18 cellular contexts compared by ENCODE assay signal in the genomic region with DNA sequence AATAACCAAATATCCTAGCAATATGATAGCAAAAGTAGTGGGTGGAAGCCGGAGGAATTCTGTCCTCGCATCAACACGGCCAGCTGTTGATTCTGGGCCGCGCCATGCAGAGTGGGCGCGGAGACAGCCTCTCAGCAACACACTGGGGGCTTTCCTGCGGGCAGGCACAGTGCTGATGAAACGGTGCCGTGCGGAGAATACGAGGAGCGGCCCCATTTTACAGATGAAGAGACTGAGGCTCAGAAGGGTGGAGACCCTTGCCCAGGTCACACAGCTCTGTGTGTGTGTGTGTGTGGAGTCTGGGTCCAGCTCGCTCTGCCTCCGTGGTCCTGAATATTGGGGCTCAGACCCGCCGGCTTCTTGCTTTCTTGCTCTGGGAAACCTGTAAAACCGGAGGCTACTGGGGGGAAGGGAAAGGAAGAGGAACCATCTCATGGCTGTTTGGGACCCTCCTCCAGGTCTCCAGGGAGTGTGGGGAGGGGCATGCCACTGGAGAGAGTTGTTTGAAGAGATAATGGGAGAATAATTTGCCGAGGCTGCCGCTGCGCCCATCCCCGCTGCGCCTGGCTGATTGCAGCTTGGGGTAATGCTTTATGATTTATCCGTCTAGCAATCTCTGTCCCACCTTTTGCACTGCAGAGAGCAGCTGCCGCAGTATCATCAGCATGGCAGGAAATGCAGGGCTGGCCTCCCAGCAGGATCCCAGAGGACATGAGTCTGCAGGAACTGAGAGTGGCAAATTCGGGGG. TPM values are rescaled to one million over a fixed set of nuclear protein-coding genes. Genes with fewer than 3 reads are reported as not detected.
DNase-seq lines count a peak whose midpoint lies in the region; ATAC-seq and TF ChIP-seq lines count a peak whose summit lies in the region.
"Had no signal": no experiment of that assay in that cellular context is flagged by ENCODE, and none has a peak within 500 bp of the region (broad histone marks: within the 10 kb centered on the region; RNA-seq: fewer than 3 reads in every experiment).

No MANE protein-coding gene starts in this region.

- no peak overlapping the region for H3K9ac ChIP-seq in SK-N-SH

- H3K4me1 Mint-ChIP-seq in WTC11 = peaks cover 38% of the 10 kb centered on the region
- peaks cover 29% of the 10 kb centered on the region for H3K4me1 Mint-ChIP-seq in mesothelial cell of epicardium
- H3K4me1 Mint-ChIP-seq in type B pancreatic cell (ENCODE audit: unreplicated experiment) = peaks cover 24% of the 10 kb centered on the region
- H3K4me1 Mint-ChIP-seq: activated naive CD8-positive, alpha-beta T cell treated with anti-CD3 and anti-CD28 coated beads, Interleukin-2, amount 10 ng/mL, durations not matched to agents 7 days and 5 days; naive B cell had no signal

- no peaks in the 10 kb centered on the region for H3F3A ChIP-seq in SK-N-SH (replicated peaks; ENCODE audit: insufficient read depth)

- H3K27ac Mint-ChIP-seq in WTC11 (peak overlapping the region; percentile 91), mesothelial cell of epicardium (peak overlapping the region; percentile 93), type B pancreatic cell (peak overlapping the region; percentile 45)
- H3K27ac Mint-ChIP-seq: activated naive CD8-positive, alpha-beta T cell treated with anti-CD3 and anti-CD28 coated beads, Interleukin-2, amount 10 ng/mL, durations not matched to agents 7 days and 5 days; naive B cell had no signal

- DNase-seq in SK-N-SH (peak; percentile 87), WTC11 (ENCODE audit: low spot score) (no peak), mesothelial cell of epicardium (ENCODE audit: low spot score in 2 of 2, unreplicated experiment in 2 of 2) (no peak), type B pancreatic cell (ENCODE audit: extremely low spot score, unreplicated experiment) (no peak), ecto neural progenitor cell (ENCODE audit: low spot score) (no peak), middle frontal gyrus (ENCODE audit: extremely low spot score, low spot score) (no peak), NCI-H2196 (lab: John Stamatoyannopoulos, UW; ENCODE audit: unreplicated experiment) (no peak)
- DNase-seq: activated CD8-positive, alpha-beta memory T cell treated with anti-CD3 and anti-CD28 coated beads, Interleukin-2, amount 50 U/mL, for 4 hours; activated naive CD8-positive, alpha-beta T cell treated with anti-CD3 and anti-CD28 coated beads, Interleukin-2, amount 10 ng/mL, durations not matched to agents 7 days and 5 days; cortex of kidney; naive B cell; NCI-H524 treated with DMSO at 0.1 percent for 48 hours; SHP77 treated with DMSO at 0.1 percent for 48 hours; spleen had no signal

- H3K36me3 Mint-ChIP-seq in WTC11 (no peaks in the 10 kb centered on the region), mesothelial cell of epicardium (no peaks in the 10 kb centered on the region), type B pancreatic cell (no peaks in the 10 kb centered on the region)
- H3K36me3 Mint-ChIP-seq: activated naive CD8-positive, alpha-beta T cell treated with anti-CD3 and anti-CD28 coated beads, Interleukin-2, amount 10 ng/mL, durations not matched to agents 7 days and 5 days; naive B cell had no signal

- H3K27me3 Mint-ChIP-seq in WTC11 (ENCODE audit: low read depth) = no peaks in the 10 kb centered on the region
- no peaks in the 10 kb centered on the region for H3K27me3 Mint-ChIP-seq in mesothelial cell of epicardium (ENCODE audit: low read depth)
- no peaks in the 10 kb centered on the region for H3K27me3 Mint-ChIP-seq in type B pancreatic cell

- no peaks in the 10 kb centered on the region for H3K27me3 ChIP-seq in SK-N-SH (ENCODE audit: insufficient read depth)

- ATAC-seq in SK-N-SH treated with all-trans-retinoic acid at 6 μM for 48 hours (no peak; the same call in 2 of the 3 replicates), WTC11 (peak; percentile 37)
- ATAC-seq: A549 had no signal

- WGBS in SK-N-SH (ENCODE audit: low lambda C conversion rate) = 84% methylated on average over 23 of the region's 26 CpGs

- peaks cover 58% of the 10 kb centered on the region; the same call in 1 of the 2 replicates for H3K79me2 ChIP-seq in SK-N-SH (ENCODE audit: insufficient read depth)

- H3K4me2 ChIP-seq in SK-N-SH = no peak overlapping the region
- H3K4me2 ChIP-seq: A549 had no signal

- no peaks in the 10 kb centered on the region for H3K9me2 ChIP-seq in SK-N-SH

- H3K4me3 ChIP-seq in SK-N-SH (ENCODE audit: low read depth in 2 of 2, low read length in 1 of 2) = no peak overlapping the region
- H3K4me3 ChIP-seq: A549, spleen had no signal

- H3K4me1 ChIP-seq in SK-N-SH (ENCODE audit: control insufficient read depth in 1 of 2, insufficient read depth in 2 of 2, low read depth in 1 of 2, low read length in 1 of 2) = peaks cover 0 to 25% of the 10 kb centered on the region in 2 experiments; a peak in 2 of 4 replicates
- H3K4me1 ChIP-seq: A549, spleen had no signal

- no peaks in the 10 kb centered on the region for H3K9me3 ChIP-seq in SK-N-SH
- H3K9me3 ChIP-seq: A549, spleen had no signal

- no peaks in the 10 kb centered on the region for H3K36me3 ChIP-seq in SK-N-SH (replicated peaks in 1 of 2; ENCODE audit: control insufficient read depth in 1 of 2, insufficient read depth in 2 of 2, low read length in 1 of 2)
- H3K36me3 ChIP-seq: spleen had no signal

- peak overlapping the region in 1 of 2 experiments; percentile 88; a peak in 2 of 4 replicates for H3K27ac ChIP-seq in SK-N-SH (ENCODE audit: low read depth in 2 of 2, low read length in 1 of 2)
- H3K27ac ChIP-seq: A549, spleen, VCaP had no signal

- H3K9me3 Mint-ChIP-seq in WTC11 = no peaks in the 10 kb centered on the region
- H3K9me3 Mint-ChIP-seq in mesothelial cell of epicardium = no peaks in the 10 kb centered on the region
- no peaks in the 10 kb centered on the region for H3K9me3 Mint-ChIP-seq in type B pancreatic cell
- H3K9me3 Mint-ChIP-seq: activated naive CD8-positive, alpha-beta T cell treated with anti-CD3 and anti-CD28 coated beads, Interleukin-2, amount 10 ng/mL, durations not matched to agents 7 days and 5 days had no signal

- CTCF ChIA-PET in SK-N-SH (lab: Yijun Ruan, JAX) (interaction anchor here (0.8 to 2.2 kb wide), 3 partner anchors 12 to 107 kb away, joined by 3 to 8 read pairs (median 3); no protein-coding TSS in a partner anchor), WTC11 (lab: Charles Lee) (interaction anchor here (0.5 to 0.8 kb wide), 2 partner anchors 52 to 1174 kb away, joined by 3 read pairs; no protein-coding TSS in a partner anchor)

- TF ChIP-seq CTCF in SK-N-SH (IDR thresholded peaks at IDR 0.05) (no peak), WTC11 (IDR thresholded peaks at IDR 0.05) (no peak), mesothelial cell of epicardium (IDR thresholded peaks at IDR 0.05; ENCODE audit: unreplicated experiment) (no peak), type B pancreatic cell (conservative IDR thresholded peaks at IDR 0.05) (no peak)

- TF ChIP-seq RAD21 in SK-N-SH (IDR thresholded peaks at IDR 0.05; ENCODE audit: low read length) = peak; percentile 37

- H4K20me1 ChIP-seq in SK-N-SH (ENCODE audit: insufficient read depth) = peaks cover 20% of the 10 kb centered on the region

- POLR2A ChIA-PET in SK-N-SH (lab: Yijun Ruan, JAX) (no interaction called here), WTC11 (lab: Charles Lee) (no interaction called here)

- no peak overlapping the region for H2AFZ ChIP-seq in SK-N-SH (ENCODE audit: low read depth)

- TF ChIP-seq EP300 in SK-N-SH (IDR thresholded peaks at IDR 0.05; ENCODE audit: borderline replicate concordance in 1 of 2, low read depth in 1 of 2, low read length in 1 of 2) = peak in 1 of 2 experiments; percentile 78; a peak in 2 of 4 replicates

- peak overlapping the region; percentile 24; the same call in 1 of the 2 replicates for H3K4me3 Mint-ChIP-seq in WTC11
- peak overlapping the region; percentile 41 for H3K4me3 Mint-ChIP-seq in mesothelial cell of epicardium
- H3K4me3 Mint-ChIP-seq in type B pancreatic cell = peak overlapping the region; percentile 29
- H3K4me3 Mint-ChIP-seq: activated naive CD8-positive, alpha-beta T cell treated with anti-CD3 and anti-CD28 coated beads, Interleukin-2, amount 10 ng/mL, durations not matched to agents 7 days and 5 days had no signal

TF ChIP-seq in WTC11, 78 proteins besides CTCF, POLR2A, EP300 and RAD21 (continues in another document):
- TF ChIP-seq ZBTB21 (CRISPR knock-in tag; IDR thresholded peaks at IDR 0.05; ENCODE audit: borderline replicate concordance) = no peak
- TF ChIP-seq ZNF138 (CRISPR knock-in tag; conservative IDR thresholded peaks at IDR 0.05) = no peak
- TF ChIP-seq SMAD3 (CRISPR knock-in tag; IDR thresholded peaks at IDR 0.05; ENCODE audit: borderline replicate concordance) = no peak
- no peak for TF ChIP-seq CREM (CRISPR knock-in tag; IDR thresholded peaks at IDR 0.05)
- TF ChIP-seq TEAD4 (CRISPR knock-in tag; IDR thresholded peaks at IDR 0.05) = no peak
- no peak for TF ChIP-seq NFATC4 (CRISPR knock-in tag; IDR thresholded peaks at IDR 0.05)
- no peak for TF ChIP-seq TEAD1 (CRISPR knock-in tag; IDR thresholded peaks at IDR 0.05)
- TF ChIP-seq, protein P1, sequence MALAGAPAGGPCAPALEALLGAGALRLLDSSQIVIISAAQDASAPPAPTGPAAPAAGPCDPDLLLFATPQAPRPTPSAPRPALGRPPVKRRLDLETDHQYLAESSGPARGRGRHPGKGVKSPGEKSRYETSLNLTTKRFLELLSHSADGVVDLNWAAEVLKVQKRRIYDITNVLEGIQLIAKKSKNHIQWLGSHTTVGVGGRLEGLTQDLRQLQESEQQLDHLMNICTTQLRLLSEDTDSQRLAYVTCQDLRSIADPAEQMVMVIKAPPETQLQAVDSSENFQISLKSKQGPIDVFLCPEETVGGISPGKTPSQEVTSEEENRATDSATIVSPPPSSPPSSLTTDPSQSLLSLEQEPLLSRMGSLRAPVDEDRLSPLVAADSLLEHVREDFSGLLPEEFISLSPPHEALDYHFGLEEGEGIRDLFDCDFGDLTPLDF (CRISPR knock-in tag; IDR thresholded peaks at IDR 0.05) = no peak
- TF ChIP-seq GRHL2 (CRISPR knock-in tag; IDR thresholded peaks at IDR 0.05; ENCODE audit: insufficient replicate concordance, severe bottlenecking) = no peak
- no peak for TF ChIP-seq ZNF121 (CRISPR knock-in tag; IDR thresholded peaks at IDR 0.05)
- no peak for TF ChIP-seq NFYB (CRISPR knock-in tag; conservative IDR thresholded peaks at IDR 0.05; ENCODE audit: low read depth)

RNA-seq across cellular contexts. Expression of gene NCS1, which starts 36.6 kb away (rescaled TPM):
- polyA plus RNA-seq in SK-N-SH (2012; rRNA removed) = 40.6 and 52.9 TPM in 2 replicates
- polyA plus RNA-seq in SK-N-SH (2012; cell fraction: cytosol; rRNA removed) = 30.8 and 37.3 TPM in 2 replicates
- polyA plus RNA-seq in SK-N-SH (2012; cell fraction: nucleus; rRNA removed) = 21.5 and 23.7 TPM in 2 replicates
- total RNA-seq in WTC11 (2021) (31.8 to 32.6 TPM (median 32.4 TPM) in 3 replicates), mesothelial cell of epicardium (44.7 to 47.1 TPM (median 44.8 TPM) in 3 replicates), type B pancreatic cell (ENCODE audit: low replicate concordance) (22.2 and 32.8 TPM in 2 replicates)

RNA-seq across cellular contexts. Expression of gene HMCN2, which starts 56.8 kb away (rescaled TPM):
- 0.15 and 0.28 TPM in 2 replicates for polyA plus RNA-seq in SK-N-SH (2012; rRNA removed)
- 0.04 and 0.06 TPM in 2 replicates for polyA plus RNA-seq in SK-N-SH (2012; cell fraction: cytosol; rRNA removed)
- polyA plus RNA-seq in SK-N-SH (2012; cell fraction: nucleus; rRNA removed) = 0.55 and 0.56 TPM in 2 replicates
- total RNA-seq in WTC11 (2021) (5.6 to 12.4 TPM (median 10.8 TPM) in 3 replicates), mesothelial cell of epicardium (5.8 to 6.5 TPM (median 6.0 TPM) in 3 replicates), type B pancreatic cell (ENCODE audit: low replicate concordance) (0.12 and 0.86 TPM in 2 replicates)
- total RNA-seq: activated naive CD8-positive, alpha-beta T cell treated with anti-CD3 and anti-CD28 coated beads, Interleukin-2, amount 10 ng/mL, durations not matched to agents 7 days and 5 days had no signal
- polyA plus RNA-seq: keratinocyte had no signal
